8 cellular contexts compared by ENCODE assay signal in genomic region chr7:50197547-50197946, GRCh38.
DNase-seq lines count a peak whose midpoint lies in the region; ATAC-seq and TF ChIP-seq lines count a peak whose summit lies in the region.

No MANE protein-coding gene starts in this region.

- DNase-seq in DND-41 (no peak), NCI-H69 (lab: John Stamatoyannopoulos, UW) (peak; percentile 33), Ammon's horn (ENCODE audit: low spot score) (no peak), upper lobe of right lung (no peak), NCI-H128 (lab: John Stamatoyannopoulos, UW; ENCODE audit: unreplicated experiment) (no peak)
- peak; percentile 76 for DNase-seq in activated naive CD8-positive, alpha-beta T cell treated with anti-CD3 and anti-CD28 coated beads, Interleukin-2, amount 50 U/mL, for 24 hours
- DNase-seq in stimulated activated CD8-positive, alpha-beta memory T cell treated with anti-CD3 and anti-CD28 coated beads, Interleukin-7, amount 100 ng/mL, for 4 hours (ENCODE audit: low read depth in 2 of 2) = peak; percentile 58 to 62

- H4K20me1 ChIP-seq in DND-41 (ENCODE audit: insufficient read depth, low read length) = no peaks in the 10 kb centered on the region

- H3K27me3 ChIP-seq in DND-41 (ENCODE audit: insufficient read depth, low read length, poor library complexity) (no peaks in the 10 kb centered on the region), upper lobe of right lung (no peaks in the 10 kb centered on the region)

- H3K9me3 Mint-ChIP-seq in activated naive CD8-positive, alpha-beta T cell treated with anti-CD3 and anti-CD28 coated beads, Interleukin-2, amount 50 U/mL, for 24 hours = no peaks in the 10 kb centered on the region

- no peak overlapping the region for H3K9ac ChIP-seq in DND-41 (ENCODE audit: low read depth, low read length)

- peaks cover 52% of the 10 kb centered on the region for H3K4me1 Mint-ChIP-seq in activated naive CD8-positive, alpha-beta T cell treated with anti-CD3 and anti-CD28 coated beads, Interleukin-2, amount 50 U/mL, for 24 hours

- H3K4me3 Mint-ChIP-seq in activated naive CD8-positive, alpha-beta T cell treated with anti-CD3 and anti-CD28 coated beads, Interleukin-2, amount 50 U/mL, for 24 hours = peak overlapping the region; percentile 48

- H3K36me3 Mint-ChIP-seq in activated naive CD8-positive, alpha-beta T cell treated with anti-CD3 and anti-CD28 coated beads, Interleukin-2, amount 50 U/mL, for 24 hours (ENCODE audit: low read depth) = no peaks in the 10 kb centered on the region

- peak; percentile 47; the same call in 2 of the 3 replicates for ATAC-seq in DND-41 (ENCODE audit: insufficient read depth, low read depth)
- ATAC-seq in GM21723 (IDR thresholded peaks at IDR 0.05; ENCODE audit: unreplicated experiment) = peak; percentile 60
- ATAC-seq in activated naive CD8-positive, alpha-beta T cell treated with anti-CD3 and anti-CD28 coated beads, Interleukin-2, amount 50 U/mL, for 24 hours = peak; percentile 99
- no peak for ATAC-seq in upper lobe of right lung

- no peaks in the 10 kb centered on the region for H3K4me1 ChIP-seq in DND-41 (ENCODE audit: insufficient read depth, low read length)
- no peaks in the 10 kb centered on the region for H3K4me1 ChIP-seq in upper lobe of right lung

- H3K79me2 ChIP-seq in DND-41 (ENCODE audit: insufficient read depth, low read length) = no peaks in the 10 kb centered on the region

- intact Hi-C loops in upper lobe of right lung (cut with DNase I) = no loop called here

- H3K9me3 ChIP-seq in DND-41 (ENCODE audit: insufficient read depth, low read length, severe bottlenecking) (no peaks in the 10 kb centered on the region), upper lobe of right lung (no peaks in the 10 kb centered on the region)

- no peak overlapping the region for H2AFZ ChIP-seq in DND-41 (ENCODE audit: low read depth, low read length)

- no peak overlapping the region for H3K4me2 ChIP-seq in DND-41 (ENCODE audit: insufficient read depth, low read length)

- H3K27ac ChIP-seq in DND-41 (ENCODE audit: low read length) (no peak overlapping the region), upper lobe of right lung (no peak overlapping the region)

- no peak for TF ChIP-seq CTCF in DND-41 (IDR thresholded peaks at IDR 0.05; ENCODE audit: borderline replicate concordance, extremely low read depth, low read length, poor library complexity, severe bottlenecking)
- TF ChIP-seq CTCF in upper lobe of right lung (IDR thresholded peaks at IDR 0.05) = no peak

- no peaks in the 10 kb centered on the region for H3K27me3 Mint-ChIP-seq in activated naive CD8-positive, alpha-beta T cell treated with anti-CD3 and anti-CD28 coated beads, Interleukin-2, amount 50 U/mL, for 24 hours

- H3K36me3 ChIP-seq in DND-41 (ENCODE audit: insufficient read depth, low read length) (no peaks in the 10 kb centered on the region), upper lobe of right lung (no peaks in the 10 kb centered on the region)

- H3K4me3 ChIP-seq in DND-41 (ENCODE audit: low read depth in 1 of 2, low read length in 2 of 2) (no peak overlapping the region), upper lobe of right lung (no peak overlapping the region)

- H3K27ac Mint-ChIP-seq in activated naive CD8-positive, alpha-beta T cell treated with anti-CD3 and anti-CD28 coated beads, Interleukin-2, amount 50 U/mL, for 24 hours = peak overlapping the region; percentile 87

Comparison
In these comparisons a context has a peak if more than half of its experiments do, and no peak if none do; other contexts are left out.
1. DNase-seq: peak in NCI-H69 (single experiment), activated naive CD8-positive, alpha-beta T cell treated with anti-CD3 and anti-CD28 coated beads, Interleukin-2, amount 50 U/mL, for 24 hours (single experiment) and stimulated activated CD8-positive, alpha-beta memory T cell treated with anti-CD3 and anti-CD28 coated beads, Interleukin-7, amount 100 ng/mL, for 4 hours (2 of 2); none in DND-41 (single experiment), Ammon's horn (single experiment), upper lobe of right lung (single experiment) and NCI-H128 (single experiment).